16 cellular contexts compared by ENCODE assay signal in genomic region chr12:75525263-75525662, GRCh38. TPM values are rescaled to one million over a fixed set of nuclear protein-coding genes. Genes with fewer than 3 reads are reported as not detected.
DNase-seq lines count a peak whose midpoint lies in the region; ATAC-seq and TF ChIP-seq lines count a peak whose summit lies in the region.
"Had no signal": no experiment of that assay in that cellular context is flagged by ENCODE, and none has a peak within 500 bp of the region (broad histone marks: within the 10 kb centered on the region; RNA-seq: fewer than 3 reads in every experiment).

No MANE protein-coding gene starts in this region.

- POLR2A ChIA-PET in SK-N-SH (lab: Yijun Ruan, JAX), result no interaction called here

- H3K27ac Mint-ChIP-seq in type B pancreatic cell, result no peak overlapping the region

- H3K9me2 ChIP-seq in SK-N-SH, result no peaks in the 10 kb centered on the region

- H3K9me3 Mint-ChIP-seq in type B pancreatic cell, result no peaks in the 10 kb centered on the region

- no peaks in the 10 kb centered on the region for H3K79me2 ChIP-seq in SK-N-SH (ENCODE audit: insufficient read depth)
- H3K79me2 ChIP-seq: parathyroid adenoma had no signal

- no peak overlapping the region for H3K9ac ChIP-seq in SK-N-SH
- no peak overlapping the region for H3K9ac ChIP-seq in adipocyte (ENCODE audit: low read length)
- H3K9ac ChIP-seq: parathyroid adenoma had no signal

- no peaks in the 10 kb centered on the region for H4K20me1 ChIP-seq in SK-N-SH (ENCODE audit: insufficient read depth)

- no peak overlapping the region for H3K4me3 Mint-ChIP-seq in type B pancreatic cell

- intact Hi-C loops in psoas muscle (cut with DNase I), result loop anchor here (5.0 kb wide), 1 partner anchor 512 kb away; no protein-coding TSS in a partner anchor

- H3K27me3 Mint-ChIP-seq in type B pancreatic cell, result peaks cover 3% of the 10 kb centered on the region

- H3K27me3 ChIP-seq in SK-N-SH (ENCODE audit: insufficient read depth), result no peaks in the 10 kb centered on the region
- no peaks in the 10 kb centered on the region for H3K27me3 ChIP-seq in adipocyte (replicated peaks; ENCODE audit: control insufficient read depth, insufficient read depth, low read length)
- H3K27me3 ChIP-seq in psoas muscle (ENCODE audit: insufficient read depth in 3 of 3, low read length in 2 of 3), result no peaks in the 10 kb centered on the region
- H3K27me3 ChIP-seq: SJCRH30, tibial artery had no signal

- no peaks in the 10 kb centered on the region for H3F3A ChIP-seq in SK-N-SH (replicated peaks; ENCODE audit: insufficient read depth)

- TF ChIP-seq RAD21 in SK-N-SH (IDR thresholded peaks at IDR 0.05; ENCODE audit: low read length), result no peak

- no peak for ATAC-seq in SK-N-SH treated with all-trans-retinoic acid at 6 μM for 48 hours
- ATAC-seq in psoas muscle, result no peak
- no peak for ATAC-seq in HG03196 (IDR thresholded peaks at IDR 0.05; ENCODE audit: unreplicated experiment)
- ATAC-seq: heart right ventricle had no signal

- peaks cover 19% of the 10 kb centered on the region for H3K4me1 Mint-ChIP-seq in type B pancreatic cell (ENCODE audit: unreplicated experiment)

- H3K36me3 ChIP-seq in SK-N-SH (replicated peaks in 1 of 2; ENCODE audit: control insufficient read depth in 1 of 2, insufficient read depth in 2 of 2, low read length in 1 of 2) (no peaks in the 10 kb centered on the region), adipocyte (ENCODE audit: control insufficient read depth, insufficient read depth, low read length, severe bottlenecking) (no peaks in the 10 kb centered on the region), psoas muscle (ENCODE audit: insufficient read depth in 1 of 2, low read depth in 1 of 2) (no peaks in the 10 kb centered on the region)
- H3K36me3 ChIP-seq: heart right ventricle, SJCRH30, tibial artery had no signal

- no peaks in the 10 kb centered on the region for H3K36me3 Mint-ChIP-seq in type B pancreatic cell

- TF ChIP-seq CTCF in SK-N-SH (IDR thresholded peaks at IDR 0.05) (peak; percentile 46), fibroblast of pulmonary artery (IDR thresholded peaks at IDR 0.05; ENCODE audit: low read length, missing control alignments) (peak; percentile 56), type B pancreatic cell (conservative IDR thresholded peaks at IDR 0.05) (peak; percentile 59), psoas muscle (IDR thresholded peaks at IDR 0.05) (no peak)

- H3K27ac ChIP-seq in SK-N-SH (ENCODE audit: low read depth in 2 of 2, low read length in 1 of 2) (no peak overlapping the region), psoas muscle (no peak overlapping the region)
- H3K27ac ChIP-seq: heart right ventricle, parathyroid adenoma, SJCRH30, tibial artery had no signal

- H3K4me2 ChIP-seq in SK-N-SH, result no peak overlapping the region

- TF ChIP-seq EP300 in SK-N-SH (IDR thresholded peaks at IDR 0.05; ENCODE audit: borderline replicate concordance in 1 of 2, low read depth in 1 of 2, low read length in 1 of 2), result no peak

- H3K4me1 ChIP-seq in SK-N-SH (ENCODE audit: control insufficient read depth in 1 of 2, insufficient read depth in 2 of 2, low read depth in 1 of 2, low read length in 1 of 2) (no peaks in the 10 kb centered on the region; a peak in 1 of 4 replicates), adipocyte (ENCODE audit: control insufficient read depth, insufficient read depth, low read length) (peaks cover 7% of the 10 kb centered on the region), psoas muscle (no peaks in the 10 kb centered on the region)
- H3K4me1 ChIP-seq: parathyroid adenoma, tibial artery had no signal

- no peak overlapping the region for H2AFZ ChIP-seq in SK-N-SH (ENCODE audit: low read depth)
- H2AFZ ChIP-seq: parathyroid adenoma had no signal

- no peak overlapping the region for H3K4me3 ChIP-seq in SK-N-SH (ENCODE audit: low read depth in 2 of 2, low read length in 1 of 2)
- H3K4me3 ChIP-seq in adipocyte (ENCODE audit: low read length), result no peak overlapping the region
- H3K4me3 ChIP-seq in fibroblast of pulmonary artery (replicated peaks; ENCODE audit: low read depth, low read length), result no peak overlapping the region
- H3K4me3 ChIP-seq in psoas muscle, result no peak overlapping the region
- H3K4me3 ChIP-seq: heart right ventricle, SJCRH30, tibial artery had no signal

- DNase-seq in SK-N-SH, result no peak
- DNase-seq in adipocyte (ENCODE audit: low read depth), result peak; percentile 65
- no peak for DNase-seq in fibroblast of pulmonary artery (ENCODE audit: low read depth)
- DNase-seq in type B pancreatic cell (ENCODE audit: extremely low spot score, unreplicated experiment), result no peak
- no peak for DNase-seq in psoas muscle
- DNase-seq in ecto neural progenitor cell (ENCODE audit: low spot score), result no peak
- DNase-seq: 8988T, caudate nucleus, DMS 273 treated with DMSO at 0.1 percent for 48 hours, heart right ventricle, NCI-H1105, SJCRH30, tibial artery had no signal

- CTCF ChIA-PET in SK-N-SH (lab: Yijun Ruan, JAX), result interaction anchor here (0.7 to 8.6 kb wide), 5 partner anchors 22 to 931 kb away, joined by 3 to 166 read pairs (median 10); partner anchors contain the start of gene PHLDA1

- WGBS in SK-N-SH (ENCODE audit: low lambda C conversion rate), result 12% methylated on average over 1 of the region's 1 CpG
- 25 to 35% (median 33%) methylated on average over 1 of the region's 1 CpG for WGBS in psoas muscle, 3 donors

- H3K9me3 ChIP-seq in SK-N-SH (no peaks in the 10 kb centered on the region), adipocyte (ENCODE audit: control insufficient read depth, low read length) (no peaks in the 10 kb centered on the region), psoas muscle (no peaks in the 10 kb centered on the region)
- H3K9me3 ChIP-seq: SJCRH30, tibial artery had no signal

TF ChIP-seq in SK-N-SH, 30 proteins besides CTCF, POLR2A, EP300 and RAD21:
- no peak for TF ChIP-seq SIN3A (IDR thresholded peaks at IDR 0.05; ENCODE audit: borderline replicate concordance, low read depth, low read length)
- TF ChIP-seq JUND (IDR thresholded peaks at IDR 0.05), result no peak
- no peak for TF ChIP-seq EZH2phosphoT487 (IDR thresholded peaks at IDR 0.05; ENCODE audit: borderline replicate concordance, low read depth)
- TF ChIP-seq RXRA (IDR thresholded peaks at IDR 0.05; ENCODE audit: borderline replicate concordance, low read depth), result no peak
- TF ChIP-seq TEAD4 (IDR thresholded peaks at IDR 0.05; ENCODE audit: borderline replicate concordance, insufficient read depth), result no peak
- no peak for TF ChIP-seq TCF12 (IDR thresholded peaks at IDR 0.05)

TF ChIP-seq in SK-N-SH treated with all-trans-retinoic acid at 6 μM for 48 hours, 23 proteins besides CTCF, POLR2A, EP300 and RAD21 (continues in another document):
- TF ChIP-seq PPARA (CRISPR knock-in tag; IDR thresholded peaks at IDR 0.05; ENCODE audit: borderline replicate concordance) (no peak), SNAI2 (CRISPR knock-in tag; IDR thresholded peaks at IDR 0.05) (no peak), ZNF8 (CRISPR knock-in tag; IDR thresholded peaks at IDR 0.05) (no peak), OSR1 (CRISPR knock-in tag; IDR thresholded peaks at IDR 0.05) (no peak), PATZ1 (CRISPR knock-in tag; IDR thresholded peaks at IDR 0.05; ENCODE audit: borderline replicate concordance) (no peak), ESRRG (CRISPR knock-in tag; IDR thresholded peaks at IDR 0.05) (no peak), CSDC2 (CRISPR knock-in tag; IDR thresholded peaks at IDR 0.05) (no peak), ISL1 (CRISPR knock-in tag; IDR thresholded peaks at IDR 0.05) (no peak), RARB (CRISPR knock-in tag; IDR thresholded peaks at IDR 0.05) (no peak), ZFP30 (CRISPR knock-in tag; IDR thresholded peaks at IDR 0.05) (no peak), BACH2 (CRISPR knock-in tag; IDR thresholded peaks at IDR 0.05; ENCODE audit: borderline replicate concordance) (no peak), TOX (CRISPR knock-in tag; IDR thresholded peaks at IDR 0.05; ENCODE audit: borderline replicate concordance) (no peak), CREB5 (CRISPR knock-in tag; IDR thresholded peaks at IDR 0.05; ENCODE audit: low read depth) (no peak), ZC3H10 (CRISPR knock-in tag; IDR thresholded peaks at IDR 0.05) (no peak)

RNA-seq across cellular contexts. Expression of gene KRR1, which starts 13.9 kb away (rescaled TPM):
- polyA plus RNA-seq in SK-N-SH (2012; rRNA removed) (13.8 and 16.1 TPM in 2 replicates), psoas muscle (10 to 100 TPM; 15.7 to 40.4 (median 32.4) TPM)
- polyA plus RNA-seq in SK-N-SH (2012; cell fraction: cytosol; rRNA removed), result 19.3 and 30.3 TPM in 2 replicates
- 8.8 and 19.2 TPM in 2 replicates for polyA plus RNA-seq in SK-N-SH (2012; cell fraction: nucleus; rRNA removed)
- total RNA-seq in type B pancreatic cell (ENCODE audit: low replicate concordance) (66.9 and 87.8 TPM in 2 replicates), psoas muscle (10 to 100 TPM; 43.1 to 64.9 (median 50.9) TPM)

RNA-seq across cellular contexts. Expression of gene GLIPR1, which starts 44.7 kb away (rescaled TPM):
- polyA plus RNA-seq in SK-N-SH (2012; rRNA removed) (75.6 and 141 TPM in 2 replicates), psoas muscle (1 to 10 TPM in 1 of 3 donors, under 1 TPM in 2; 0.52 to 4.4 (median 0.88) TPM)
- 90.9 and 104 TPM in 2 replicates for polyA plus RNA-seq in SK-N-SH (2012; cell fraction: cytosol; rRNA removed)
- polyA plus RNA-seq in SK-N-SH (2012; cell fraction: nucleus; rRNA removed), result 70.1 and 139 TPM in 2 replicates
- total RNA-seq in type B pancreatic cell (ENCODE audit: low replicate concordance) (0.45 and 4.3 TPM in 2 replicates), psoas muscle (1 to 10 TPM; 2.8 to 5.7 (median 4.9) TPM)
